In genomic region chr1:174008261-174008660, GRCh38 we compare ENCODE assay signal across 21 cellular contexts. TPM values are rescaled to one million over a fixed set of nuclear protein-coding genes. Genes with fewer than 3 reads are reported as not detected.
DNase-seq lines count a peak whose midpoint lies in the region; ATAC-seq and TF ChIP-seq lines count a peak whose summit lies in the region.
"Had no signal": no experiment of that assay in that cellular context is flagged by ENCODE, and none has a peak within 500 bp of the region (broad histone marks: within the 10 kb centered on the region; RNA-seq: fewer than 3 reads in every experiment).

No MANE protein-coding gene starts in this region.

- in situ Hi-C loops in mammary epithelial cell (cut with MboI; ENCODE audit: low sequenced_read_pairs in 2 of 2) = no loop called here

- dilution Hi-C loops in mammary epithelial cell (cut with HindIII; ENCODE audit: low sequenced_read_pairs) = no loop called here

- peaks cover 4% of the 10 kb centered on the region for H3K36me3 ChIP-seq in mammary epithelial cell (ENCODE audit: insufficient read depth, low read length)
- H3K36me3 ChIP-seq: right lobe of liver had no signal

- peak overlapping the region; percentile 73 for H3K27ac Mint-ChIP-seq in MCF 10A (ENCODE audit: low read depth, unreplicated experiment)
- H3K27ac Mint-ChIP-seq in dendritic cell treated with granulocyte-macrophage colony-stimulating factor and Interleukin-4, amounts not matched to agents 40 ng/mL and 50 ng/mL, for 4 days = peak overlapping the region; percentile 74
- H3K27ac Mint-ChIP-seq in stimulated activated naive B cell treated with anti-CD40 and anti-IgM and Interleukin-4, amounts not matched to agents 10 μg/mL and 1 μg/mL and 100 μg/mL, for 72 hours = peak overlapping the region; percentile 68
- H3K27ac Mint-ChIP-seq: activated naive CD8-positive, alpha-beta T cell treated with anti-CD3 and anti-CD28 coated beads for 36 hours; B cell; endodermal cell had no signal

- H3K27me3 Mint-ChIP-seq in MCF 10A (ENCODE audit: insufficient read depth, unreplicated experiment) = no peaks in the 10 kb centered on the region
- H3K27me3 Mint-ChIP-seq in dendritic cell treated with granulocyte-macrophage colony-stimulating factor and Interleukin-4, amounts not matched to agents 40 ng/mL and 50 ng/mL, for 4 days = no peaks in the 10 kb centered on the region
- H3K27me3 Mint-ChIP-seq in stimulated activated naive B cell treated with anti-CD40 and anti-IgM and Interleukin-4, amounts not matched to agents 10 μg/mL and 1 μg/mL and 100 μg/mL, for 72 hours = no peaks in the 10 kb centered on the region
- H3K27me3 Mint-ChIP-seq: activated naive CD8-positive, alpha-beta T cell treated with anti-CD3 and anti-CD28 coated beads for 36 hours; B cell had no signal

- H4K20me1 ChIP-seq in mammary epithelial cell (ENCODE audit: insufficient read depth, low read length) = peaks cover 2% of the 10 kb centered on the region

- no peak overlapping the region for H3K9ac ChIP-seq in mammary epithelial cell (ENCODE audit: insufficient read depth, low read length)
- H3K9ac ChIP-seq: parathyroid adenoma had no signal

- H3K4me3 ChIP-seq in mammary epithelial cell (replicated peaks in 1 of 3; ENCODE audit: insufficient read depth in 1 of 3, low read depth in 2 of 3, low read length in 3 of 3) = no peak overlapping the region
- H3K4me3 ChIP-seq: right lobe of liver, testis had no signal

- no peak overlapping the region for H3K27ac ChIP-seq in mammary epithelial cell (ENCODE audit: insufficient read depth, low read depth, low read length)
- H3K27ac ChIP-seq: parathyroid adenoma, right lobe of liver, testis had no signal

- H2AFZ ChIP-seq in mammary epithelial cell (ENCODE audit: low read depth, low read length) = no peak overlapping the region
- H2AFZ ChIP-seq: parathyroid adenoma had no signal

- WGBS in mammary epithelial cell (ENCODE audit: low coverage, missing lambda C conversion rate) = 92% methylated on average over 2 of the region's 2 CpGs

- CTCF ChIA-PET in MCF 10A (lab: Yijun Ruan, JAX) = interaction anchor here (2.7 kb wide), 1 partner anchor 9 kb away, joined by 10 read pairs; no protein-coding TSS in a partner anchor
- CTCF ChIA-PET in mammary epithelial cell (lab: Charles Lee; ENCODE audit: low non-redundant PET) = no interaction called here

- no peaks in the 10 kb centered on the region for H3K9me3 ChIP-seq in mammary epithelial cell (replicated peaks; ENCODE audit: insufficient read depth, low read length)
- H3K9me3 ChIP-seq: right lobe of liver, testis had no signal

- TF ChIP-seq CTCF in MCF 10A (IDR thresholded peaks at IDR 0.05; ENCODE audit: unreplicated experiment) = no peak
- TF ChIP-seq CTCF in mammary epithelial cell (conservative IDR thresholded peaks at IDR 0.05 in 1 of 2, IDR thresholded peaks at IDR 0.05 in 1 of 2; ENCODE audit: extremely low read depth in 1 of 2, insufficient read depth in 1 of 2, low read depth in 1 of 2, low read length in 2 of 2) = no peak

- H3K79me2 ChIP-seq in mammary epithelial cell (ENCODE audit: insufficient read depth, low read length) = peaks cover 92% of the 10 kb centered on the region

- no peaks in the 10 kb centered on the region for H3K27me3 ChIP-seq in mammary epithelial cell (ENCODE audit: insufficient read depth, low read length)
- H3K27me3 ChIP-seq: right lobe of liver, testis had no signal

- no peak overlapping the region for H3K4me3 Mint-ChIP-seq in MCF 10A (ENCODE audit: unreplicated experiment)
- H3K4me3 Mint-ChIP-seq in dendritic cell treated with granulocyte-macrophage colony-stimulating factor and Interleukin-4, amounts not matched to agents 40 ng/mL and 50 ng/mL, for 4 days = peak overlapping the region; percentile 32
- H3K4me3 Mint-ChIP-seq in stimulated activated naive B cell treated with anti-CD40 and anti-IgM and Interleukin-4, amounts not matched to agents 10 μg/mL and 1 μg/mL and 100 μg/mL, for 72 hours = no peak overlapping the region
- H3K4me3 Mint-ChIP-seq: activated naive CD8-positive, alpha-beta T cell treated with anti-CD3 and anti-CD28 coated beads for 36 hours; endodermal cell had no signal

- DNase-seq in MCF 10A (ENCODE audit: unreplicated experiment) = no peak
- no peak for DNase-seq in mammary epithelial cell
- peak; percentile 19 for DNase-seq in OCI-M1 (lab: John Stamatoyannopoulos, UW)
- no peak for DNase-seq in stimulated activated naive B cell treated with anti-CD40 and anti-IgM and Interleukin-4, amounts not matched to agents 10 μg/mL and 1 μg/mL and 100 μg/mL, for 72 hours
- DNase-seq in NCI-H1436 treated with DMSO at 0.1 percent for 48 hours (lab: John Stamatoyannopoulos, UW) = no peak
- DNase-seq in NCI-H526 treated with DMSO at 0.1 percent for 48 hours (lab: John Stamatoyannopoulos, UW) = no peak
- DNase-seq: activated CD4-positive, alpha-beta T cell treated with anti-CD3 and anti-CD28 coated beads for 1 hour; activated naive CD8-positive, alpha-beta T cell treated with anti-CD3 and anti-CD28 coated beads for 36 hours; activated T-cell treated with anti-CD3 and anti-CD28 coated beads, Interleukin-2, amount 50 U/mL, for 48 hours; endodermal cell; left cardiac atrium; mesenchymal stem cell; NCI-H146; NCI-H2171 treated with DMSO at 0.1 percent for 48 hours; right lobe of liver; T1000; testis had no signal

- peaks cover 9% of the 10 kb centered on the region for H3K4me1 ChIP-seq in mammary epithelial cell (ENCODE audit: insufficient read depth, low read length)
- H3K4me1 ChIP-seq: parathyroid adenoma had no signal

- H3K4me2 ChIP-seq in mammary epithelial cell (ENCODE audit: insufficient read depth, low read depth, low read length) = no peak overlapping the region

- H3K36me3 Mint-ChIP-seq in MCF 10A (ENCODE audit: insufficient read depth, unreplicated experiment) = peaks cover 19% of the 10 kb centered on the region
- H3K36me3 Mint-ChIP-seq in dendritic cell treated with granulocyte-macrophage colony-stimulating factor and Interleukin-4, amounts not matched to agents 40 ng/mL and 50 ng/mL, for 4 days (ENCODE audit: low read depth) = peaks cover 35% of the 10 kb centered on the region
- peaks cover 26 to 44% of the 10 kb centered on the region in 2 donors for H3K36me3 Mint-ChIP-seq in stimulated activated naive B cell treated with anti-CD40 and anti-IgM and Interleukin-4, amounts not matched to agents 10 μg/mL and 1 μg/mL and 100 μg/mL, for 72 hours

- intact Hi-C loops in MCF 10A (cut with micrococcal nuclease) (no loop called here), mammary epithelial cell (cut with micrococcal nuclease) (no loop called here)
- intact Hi-C loops in dendritic cell treated with granulocyte-macrophage colony-stimulating factor and Interleukin-4, amounts not matched to agents 40 ng/mL and 50 ng/mL, for 4 days (cut with micrococcal nuclease) = loop anchor here (10.0 kb wide), 1 partner anchor 57 kb away; no protein-coding TSS in a partner anchor

- POLR2A ChIA-PET in MCF 10A (lab: Yijun Ruan, JAX) = interaction anchor here (0.6 to 1.1 kb wide), 3 partner anchors 36 to 151 kb away, joined by 3 to 4 read pairs (median 3); partner anchors contain the start of gene RABGAP1L

- no TSS peak for BruUV-seq in MCF 10A (replicated peaks; lab: Mats Ljungman, UMichigan)
- no TSS peak for BruUV-seq in mammary epithelial cell (replicated peaks; lab: Mats Ljungman, UMichigan)

- ATAC-seq in stimulated activated naive B cell treated with anti-CD40 and anti-IgM and Interleukin-4, amounts not matched to agents 10 μg/mL and 1 μg/mL and 100 μg/mL, for 72 hours (replicated peaks) = no peak
- no peak for ATAC-seq in GM18498 (IDR thresholded peaks at IDR 0.05; ENCODE audit: unreplicated experiment)
- ATAC-seq: left cardiac atrium had no signal

- H3K4me1 Mint-ChIP-seq in MCF 10A (ENCODE audit: insufficient read depth, unreplicated experiment) = peaks cover 23% of the 10 kb centered on the region
- peaks cover 72% of the 10 kb centered on the region for H3K4me1 Mint-ChIP-seq in dendritic cell treated with granulocyte-macrophage colony-stimulating factor and Interleukin-4, amounts not matched to agents 40 ng/mL and 50 ng/mL, for 4 days (ENCODE audit: low read depth)
- H3K4me1 Mint-ChIP-seq in stimulated activated naive B cell treated with anti-CD40 and anti-IgM and Interleukin-4, amounts not matched to agents 10 μg/mL and 1 μg/mL and 100 μg/mL, for 72 hours = peaks cover 33 to 73% of the 10 kb centered on the region in 2 donors
- H3K4me1 Mint-ChIP-seq: endodermal cell had no signal

- no peaks in the 10 kb centered on the region for H3K9me3 Mint-ChIP-seq in MCF 10A (ENCODE audit: unreplicated experiment)
- H3K9me3 Mint-ChIP-seq in dendritic cell treated with granulocyte-macrophage colony-stimulating factor and Interleukin-4, amounts not matched to agents 40 ng/mL and 50 ng/mL, for 4 days = no peaks in the 10 kb centered on the region
- peaks cover 2 to 3% of the 10 kb centered on the region in 2 donors for H3K9me3 Mint-ChIP-seq in stimulated activated naive B cell treated with anti-CD40 and anti-IgM and Interleukin-4, amounts not matched to agents 10 μg/mL and 1 μg/mL and 100 μg/mL, for 72 hours
- H3K9me3 Mint-ChIP-seq: endodermal cell had no signal

RNA-seq across cellular contexts. Expression of gene RC3H1, which starts 13.9 kb away (rescaled TPM):
- total RNA-seq in MCF 10A (2022) (25.7 and 26.9 TPM in 2 replicates), mammary epithelial cell (10 to 100 TPM; 22.0 to 36.5 TPM)
- polyA plus RNA-seq in mammary epithelial cell = 12.6 TPM
- polyA minus RNA-seq in mammary epithelial cell = 74.3 TPM
